Comparison of ENCODE assay signal across 2 cellular contexts in the genomic region with DNA sequence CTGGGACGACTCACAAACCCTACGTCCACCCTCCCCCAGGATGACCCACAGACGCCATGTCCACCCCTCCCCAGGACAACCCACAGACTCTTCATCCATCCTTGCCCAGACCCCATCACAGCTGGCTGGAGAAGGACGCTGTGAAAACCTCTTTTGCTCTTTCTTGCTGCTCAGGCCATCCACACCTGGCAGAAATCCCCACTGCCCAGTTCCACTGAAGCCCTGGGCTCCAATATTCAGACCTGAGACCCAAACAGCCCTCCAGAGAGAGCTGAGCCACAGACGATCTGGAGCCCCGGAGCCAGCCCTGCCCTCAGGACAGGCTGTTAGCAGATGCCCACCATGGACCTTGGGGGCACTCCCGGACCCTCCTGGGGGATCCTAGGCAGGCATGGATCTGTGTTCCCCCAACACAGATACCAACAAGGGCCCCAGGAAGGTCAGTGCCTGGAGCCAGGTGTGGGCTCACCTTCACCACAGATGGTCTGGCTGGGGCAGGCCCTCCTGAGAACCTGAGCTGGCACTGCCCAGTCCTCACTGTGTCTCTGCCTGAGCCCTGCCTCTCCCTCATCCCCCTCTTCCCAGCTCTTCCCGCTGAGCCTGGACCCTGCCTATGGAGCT.
TF ChIP-seq lines count a peak whose summit lies in the region.

No MANE protein-coding gene starts in this region.

TF ChIP-seq in K562, 482 proteins besides CTCF, POLR2A, EP300 and RAD21:
- no peak for TF ChIP-seq ZNF134 (CRISPR knock-in tag; conservative IDR thresholded peaks at IDR 0.05)
- TF ChIP-seq ZFP36 (IDR thresholded peaks at IDR 0.05; ENCODE audit: low read depth, low read length, partially characterized antibody), result no peak
- TF ChIP-seq, protein P1, sequence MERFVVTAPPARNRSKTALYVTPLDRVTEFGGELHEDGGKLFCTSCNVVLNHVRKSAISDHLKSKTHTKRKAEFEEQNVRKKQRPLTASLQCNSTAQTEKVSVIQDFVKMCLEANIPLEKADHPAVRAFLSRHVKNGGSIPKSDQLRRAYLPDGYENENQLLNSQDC (CRISPR knock-in tag; IDR thresholded peaks at IDR 0.05), result no peak
- TF ChIP-seq ZNF316 (IDR thresholded peaks at IDR 0.05), result no peak
- no peak for TF ChIP-seq ZNF717 (CRISPR knock-in tag; IDR thresholded peaks at IDR 0.05)
- no peak for TF ChIP-seq TEAD4 (IDR thresholded peaks at IDR 0.05; ENCODE audit: low read length)
- no peak for TF ChIP-seq TEAD4 (CRISPR knock-in tag; IDR thresholded peaks at IDR 0.05; ENCODE audit: borderline replicate concordance)
- TF ChIP-seq, protein P2, sequence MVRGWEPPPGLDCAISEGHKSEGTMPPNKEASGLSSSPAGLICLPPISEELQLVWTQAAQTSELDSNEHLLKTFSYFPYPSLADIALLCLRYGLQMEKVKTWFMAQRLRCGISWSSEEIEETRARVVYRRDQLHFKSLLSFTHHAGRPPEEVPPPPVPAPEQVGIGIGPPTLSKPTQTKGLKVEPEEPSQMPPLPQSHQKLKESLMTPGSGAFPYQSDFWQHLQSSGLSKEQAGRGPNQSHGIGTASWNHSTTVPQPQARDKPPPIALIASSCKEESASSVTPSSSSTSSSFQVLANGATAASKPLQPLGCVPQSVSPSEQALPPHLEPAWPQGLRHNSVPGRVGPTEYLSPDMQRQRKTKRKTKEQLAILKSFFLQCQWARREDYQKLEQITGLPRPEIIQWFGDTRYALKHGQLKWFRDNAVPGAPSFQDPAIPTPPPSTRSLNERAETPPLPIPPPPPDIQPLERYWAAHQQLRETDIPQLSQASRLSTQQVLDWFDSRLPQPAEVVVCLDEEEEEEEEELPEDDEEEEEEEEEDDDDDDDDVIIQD (CRISPR knock-in tag; IDR thresholded peaks at IDR 0.05), result no peak
- TF ChIP-seq, protein P3, sequence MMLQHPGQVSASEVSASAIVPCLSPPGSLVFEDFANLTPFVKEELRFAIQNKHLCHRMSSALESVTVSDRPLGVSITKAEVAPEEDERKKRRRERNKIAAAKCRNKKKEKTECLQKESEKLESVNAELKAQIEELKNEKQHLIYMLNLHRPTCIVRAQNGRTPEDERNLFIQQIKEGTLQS (IDR thresholded peaks at IDR 0.05), result no peak
- TF ChIP-seq, protein P3 (CRISPR knock-in tag; conservative IDR thresholded peaks at IDR 0.05), result no peak
- TF ChIP-seq, protein P4, sequence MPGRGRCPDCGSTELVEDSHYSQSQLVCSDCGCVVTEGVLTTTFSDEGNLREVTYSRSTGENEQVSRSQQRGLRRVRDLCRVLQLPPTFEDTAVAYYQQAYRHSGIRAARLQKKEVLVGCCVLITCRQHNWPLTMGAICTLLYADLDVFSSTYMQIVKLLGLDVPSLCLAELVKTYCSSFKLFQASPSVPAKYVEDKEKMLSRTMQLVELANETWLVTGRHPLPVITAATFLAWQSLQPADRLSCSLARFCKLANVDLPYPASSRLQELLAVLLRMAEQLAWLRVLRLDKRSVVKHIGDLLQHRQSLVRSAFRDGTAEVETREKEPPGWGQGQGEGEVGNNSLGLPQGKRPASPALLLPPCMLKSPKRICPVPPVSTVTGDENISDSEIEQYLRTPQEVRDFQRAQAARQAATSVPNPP (IDR thresholded peaks at IDR 0.05; ENCODE audit: borderline replicate concordance, insufficient read depth, insufficient read length), result no peak
- no peak for TF ChIP-seq ZNF41 (CRISPR knock-in tag; conservative IDR thresholded peaks at IDR 0.05)
- no peak for TF ChIP-seq NELFE (IDR thresholded peaks at IDR 0.05; ENCODE audit: insufficient read depth, insufficient read length)
- TF ChIP-seq ILK (tag; IDR thresholded peaks at IDR 0.05; ENCODE audit: borderline replicate concordance, low read depth), result no peak
- no peak for TF ChIP-seq CREB1 (IDR thresholded peaks at IDR 0.05)
- no peak for TF ChIP-seq CREB1 (CRISPR knock-in tag; IDR thresholded peaks at IDR 0.05)
- TF ChIP-seq TAF7 (tag; IDR thresholded peaks at IDR 0.05), result no peak

TF ChIP-seq in GM12891, 5 proteins besides CTCF, POLR2A, EP300 and RAD21:
- TF ChIP-seq POLR2AphosphoS5 (IDR thresholded peaks at IDR 0.05; ENCODE audit: low read depth, low read length), result no peak
- no peak for TF ChIP-seq PAX5 (IDR thresholded peaks at IDR 0.05; ENCODE audit: insufficient read depth, low read length, severe bottlenecking)
- no peak for TF ChIP-seq TAF1 (IDR thresholded peaks at IDR 0.05; ENCODE audit: low read depth, low read length)
- no peak for TF ChIP-seq SPI1 (IDR thresholded peaks at IDR 0.05; ENCODE audit: low read depth, low read length)
- TF ChIP-seq POU2F2 (IDR thresholded peaks at IDR 0.05; ENCODE audit: low read depth, low read length), result no peak
TF ChIP-seq in GM12891: peak in this region for 0.
